ENCODE assay signal across 3 cellular contexts in the genomic region with DNA sequence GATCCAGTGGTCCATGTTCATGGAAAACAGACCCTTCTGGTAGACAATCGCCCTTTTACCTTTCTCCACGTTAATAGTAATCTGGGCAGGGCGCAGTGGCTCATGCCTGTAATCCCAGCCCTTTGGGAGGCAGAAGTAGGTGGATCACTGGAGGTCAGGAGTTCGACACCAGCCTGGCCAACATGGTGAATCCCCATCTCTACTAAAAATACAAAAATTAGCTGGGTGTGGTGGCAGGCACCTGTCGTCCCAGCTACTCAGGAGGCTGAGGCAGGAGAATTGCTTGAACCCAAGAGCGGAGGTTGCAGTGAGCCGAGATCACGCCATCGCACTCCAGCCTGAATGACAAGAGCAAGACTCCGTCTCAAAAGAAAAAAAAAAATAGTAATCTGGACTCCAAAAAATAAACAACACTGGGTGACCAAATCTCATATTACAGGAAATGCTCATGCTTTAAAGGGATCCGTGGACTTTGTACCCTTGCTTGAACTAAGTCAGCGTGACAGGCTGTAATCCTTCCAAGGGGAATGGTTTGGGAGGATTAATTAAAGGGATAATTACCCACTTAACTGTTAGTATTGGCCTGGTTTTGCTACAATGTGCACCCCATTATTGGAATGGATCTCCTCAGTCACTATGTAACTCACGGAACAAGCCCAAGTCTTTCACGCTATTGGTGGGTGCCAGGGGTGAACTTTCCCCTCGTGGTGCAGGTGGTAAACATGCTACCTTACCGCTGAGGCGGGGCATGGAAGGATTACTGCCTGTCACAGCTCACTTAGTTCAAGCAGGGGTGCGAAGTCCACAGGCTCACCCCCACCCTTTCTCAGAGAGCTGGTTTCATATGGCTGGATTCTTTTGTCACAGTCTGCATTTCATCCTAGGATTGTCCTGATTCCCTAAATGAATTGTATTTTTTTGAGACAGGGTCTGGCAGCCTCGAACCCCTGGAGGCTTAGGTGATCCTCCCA.
A peak's percentile ranks its signal among the peaks of the same experiment; 100 is the strongest.
TF ChIP-seq lines count a peak whose summit lies in the region.

No MANE protein-coding gene starts in this region.

TF ChIP-seq in SK-N-SH treated with all-trans-retinoic acid at 6 μM for 48 hours, 23 proteins besides CTCF, POLR2A, EP300 and RAD21 (continued from another document):
- no peak for TF ChIP-seq GLIS3 (CRISPR knock-in tag; IDR thresholded peaks at IDR 0.05)
- TF ChIP-seq PPARA (CRISPR knock-in tag; IDR thresholded peaks at IDR 0.05; ENCODE audit: borderline replicate concordance), result no peak

TF ChIP-seq in SK-N-SH, 30 proteins besides CTCF, POLR2A, EP300 and RAD21 (continued from another document):
- TF ChIP-seq, protein P1, sequence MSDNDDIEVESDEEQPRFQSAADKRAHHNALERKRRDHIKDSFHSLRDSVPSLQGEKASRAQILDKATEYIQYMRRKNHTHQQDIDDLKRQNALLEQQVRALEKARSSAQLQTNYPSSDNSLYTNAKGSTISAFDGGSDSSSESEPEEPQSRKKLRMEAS (IDR thresholded peaks at IDR 0.05; ENCODE audit: low read depth), result no peak
- TF ChIP-seq NRF1 (IDR thresholded peaks at IDR 0.05; ENCODE audit: low read depth, low read length) (no peak), RFX5 (IDR thresholded peaks at IDR 0.05; ENCODE audit: low read length) (no peak), GATA2 (CRISPR knock-in tag; IDR thresholded peaks at IDR 0.05) (no peak)
TF ChIP-seq in SK-N-SH: peak in this region for 0.

TF ChIP-seq in HepG2, 621 proteins besides CTCF, POLR2A, EP300 and RAD21 (continues in another document):
- TF ChIP-seq GABPA (IDR thresholded peaks at IDR 0.05; ENCODE audit: low read depth, low read length) (no peak), GABPA (CRISPR knock-in tag; IDR thresholded peaks at IDR 0.05; ENCODE audit: low read depth) (peak; percentile 71), SOX5 (CRISPR knock-in tag; IDR thresholded peaks at IDR 0.05; ENCODE audit: borderline replicate concordance) (peak; percentile 78; the same call in 1 of the 2 replicates), ZNF280D (CRISPR knock-in tag; IDR thresholded peaks at IDR 0.05) (peak; percentile 98), RFX3 (CRISPR knock-in tag; IDR thresholded peaks at IDR 0.05) (peak; percentile 44; the same call in 1 of the 2 replicates), ZNF207 (IDR thresholded peaks at IDR 0.05; ENCODE audit: borderline replicate concordance) (no peak), SCMH1 (CRISPR knock-in tag; IDR thresholded peaks at IDR 0.05; ENCODE audit: borderline replicate concordance) (no peak), YY1 (IDR thresholded peaks at IDR 0.05; ENCODE audit: insufficient read depth, insufficient replicate concordance, low read depth, low read length) (peak; percentile 7), ZNF432 (CRISPR knock-in tag; IDR thresholded peaks at IDR 0.05; ENCODE audit: borderline replicate concordance) (no peak), ZNF143 (CRISPR knock-in tag; IDR thresholded peaks at IDR 0.05) (peak; percentile 49; the same call in 1 of the 2 replicates), ZNF747 (CRISPR knock-in tag; IDR thresholded peaks at IDR 0.05; ENCODE audit: borderline replicate concordance) (peak; percentile 72; the same call in 1 of the 2 replicates), ZNF256 (CRISPR knock-in tag; conservative IDR thresholded peaks at IDR 0.05) (peak; percentile 75; the same call in 1 of the 2 replicates), GLI4 (CRISPR knock-in tag; IDR thresholded peaks at IDR 0.05; ENCODE audit: borderline replicate concordance) (0 out of 2 replicates have a peak, but pooled peaks have one; percentile 52), NFYC (CRISPR knock-in tag; IDR thresholded peaks at IDR 0.05) (peak; percentile 77), SIN3B (IDR thresholded peaks at IDR 0.05; ENCODE audit: low read length) (no peak), ZFYVE20 (CRISPR knock-in tag; IDR thresholded peaks at IDR 0.05; ENCODE audit: borderline replicate concordance, low read depth) (no peak), ZBTB33 (CRISPR knock-in tag; IDR thresholded peaks at IDR 0.05) (peak; percentile 65; the same call in 1 of the 2 replicates), XBP1 (CRISPR knock-in tag; IDR thresholded peaks at IDR 0.05) (no peak), CREB3 (CRISPR knock-in tag; IDR thresholded peaks at IDR 0.05) (peak; percentile 62; the same call in 1 of the 2 replicates), PITX1 (CRISPR knock-in tag; IDR thresholded peaks at IDR 0.05) (peak; percentile 99), HES4 (CRISPR knock-in tag; IDR thresholded peaks at IDR 0.05; ENCODE audit: borderline replicate concordance) (0 out of 2 replicates have a peak, but pooled peaks have one; percentile 40), MLLT10 (CRISPR knock-in tag; IDR thresholded peaks at IDR 0.05) (no peak), ZFP90 (CRISPR knock-in tag; IDR thresholded peaks at IDR 0.05; ENCODE audit: borderline replicate concordance) (peak; percentile 33; the same call in 1 of the 2 replicates), ZNF460 (CRISPR knock-in tag; IDR thresholded peaks at IDR 0.05; ENCODE audit: borderline replicate concordance) (peak; percentile 71; the same call in 1 of the 2 replicates), BRD4 (CRISPR knock-in tag; IDR thresholded peaks at IDR 0.05) (peak; percentile 85; the same call in 1 of the 2 replicates), NAIF1 (CRISPR knock-in tag; IDR thresholded peaks at IDR 0.05; ENCODE audit: borderline replicate concordance) (peak; percentile 73; the same call in 1 of the 2 replicates), ZNF562 (CRISPR knock-in tag; IDR thresholded peaks at IDR 0.05; ENCODE audit: borderline replicate concordance) (no peak), CREBL2 (CRISPR knock-in tag; IDR thresholded peaks at IDR 0.05; ENCODE audit: borderline replicate concordance) (no peak), IRF9 (CRISPR knock-in tag; IDR thresholded peaks at IDR 0.05; ENCODE audit: borderline replicate concordance) (peak; percentile 92), PHF20 (CRISPR knock-in tag; IDR thresholded peaks at IDR 0.05) (peak; percentile 69; the same call in 1 of the 2 replicates), ZNF20 (CRISPR knock-in tag; IDR thresholded peaks at IDR 0.05) (no peak), CHCHD3 (CRISPR knock-in tag; IDR thresholded peaks at IDR 0.05) (no peak; the same call in 1 of the 2 replicates), ZNF780A (CRISPR knock-in tag; IDR thresholded peaks at IDR 0.05) (no peak), AHR (CRISPR knock-in tag; IDR thresholded peaks at IDR 0.05) (peak; percentile 25), ZNF383 (CRISPR knock-in tag; IDR thresholded peaks at IDR 0.05; ENCODE audit: borderline replicate concordance) (0 out of 2 replicates have a peak, but pooled peaks have one; percentile 97), ZNF3 (CRISPR knock-in tag; IDR thresholded peaks at IDR 0.05) (no peak), ARID2 (CRISPR knock-in tag; IDR thresholded peaks at IDR 0.05; ENCODE audit: borderline replicate concordance) (no peak), ZNF260 (CRISPR knock-in tag; IDR thresholded peaks at IDR 0.05; ENCODE audit: borderline replicate concordance, low read depth) (no peak), PAX8 (CRISPR knock-in tag; IDR thresholded peaks at IDR 0.05; ENCODE audit: borderline replicate concordance) (no peak; the same call in 1 of the 2 replicates)
- TF ChIP-seq, protein P2, sequence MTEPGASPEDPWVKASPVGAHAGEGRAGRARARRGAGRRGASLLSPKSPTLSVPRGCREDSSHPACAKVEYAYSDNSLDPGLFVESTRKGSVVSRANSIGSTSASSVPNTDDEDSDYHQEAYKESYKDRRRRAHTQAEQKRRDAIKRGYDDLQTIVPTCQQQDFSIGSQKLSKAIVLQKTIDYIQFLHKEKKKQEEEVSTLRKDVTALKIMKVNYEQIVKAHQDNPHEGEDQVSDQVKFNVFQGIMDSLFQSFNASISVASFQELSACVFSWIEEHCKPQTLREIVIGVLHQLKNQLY (CRISPR knock-in tag; IDR thresholded peaks at IDR 0.05), result peak; percentile 99
- TF ChIP-seq, protein P3, sequence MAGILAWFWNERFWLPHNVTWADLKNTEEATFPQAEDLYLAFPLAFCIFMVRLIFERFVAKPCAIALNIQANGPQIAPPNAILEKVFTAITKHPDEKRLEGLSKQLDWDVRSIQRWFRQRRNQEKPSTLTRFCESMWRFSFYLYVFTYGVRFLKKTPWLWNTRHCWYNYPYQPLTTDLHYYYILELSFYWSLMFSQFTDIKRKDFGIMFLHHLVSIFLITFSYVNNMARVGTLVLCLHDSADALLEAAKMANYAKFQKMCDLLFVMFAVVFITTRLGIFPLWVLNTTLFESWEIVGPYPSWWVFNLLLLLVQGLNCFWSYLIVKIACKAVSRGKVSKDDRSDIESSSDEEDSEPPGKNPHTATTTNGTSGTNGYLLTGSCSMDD (CRISPR knock-in tag; IDR thresholded peaks at IDR 0.05), result no peak
- TF ChIP-seq, protein P4, sequence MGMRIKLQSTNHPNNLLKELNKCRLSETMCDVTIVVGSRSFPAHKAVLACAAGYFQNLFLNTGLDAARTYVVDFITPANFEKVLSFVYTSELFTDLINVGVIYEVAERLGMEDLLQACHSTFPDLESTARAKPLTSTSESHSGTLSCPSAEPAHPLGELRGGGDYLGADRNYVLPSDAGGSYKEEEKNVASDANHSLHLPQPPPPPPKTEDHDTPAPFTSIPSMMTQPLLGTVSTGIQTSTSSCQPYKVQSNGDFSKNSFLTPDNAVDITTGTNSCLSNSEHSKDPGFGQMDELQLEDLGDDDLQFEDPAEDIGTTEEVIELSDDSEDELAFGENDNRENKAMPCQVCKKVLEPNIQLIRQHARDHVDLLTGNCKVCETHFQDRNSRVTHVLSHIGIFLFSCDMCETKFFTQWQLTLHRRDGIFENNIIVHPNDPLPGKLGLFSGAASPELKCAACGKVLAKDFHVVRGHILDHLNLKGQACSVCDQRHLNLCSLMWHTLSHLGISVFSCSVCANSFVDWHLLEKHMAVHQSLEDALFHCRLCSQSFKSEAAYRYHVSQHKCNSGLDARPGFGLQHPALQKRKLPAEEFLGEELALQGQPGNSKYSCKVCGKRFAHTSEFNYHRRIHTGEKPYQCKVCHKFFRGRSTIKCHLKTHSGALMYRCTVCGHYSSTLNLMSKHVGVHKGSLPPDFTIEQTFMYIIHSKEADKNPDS (CRISPR knock-in tag; IDR thresholded peaks at IDR 0.05), result peak; percentile 99
- TF ChIP-seq, protein P5, sequence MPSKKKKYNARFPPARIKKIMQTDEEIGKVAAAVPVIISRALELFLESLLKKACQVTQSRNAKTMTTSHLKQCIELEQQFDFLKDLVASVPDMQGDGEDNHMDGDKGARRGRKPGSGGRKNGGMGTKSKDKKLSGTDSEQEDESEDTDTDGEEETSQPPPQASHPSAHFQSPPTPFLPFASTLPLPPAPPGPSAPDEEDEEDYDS (CRISPR knock-in tag; IDR thresholded peaks at IDR 0.05), result peak; percentile 71
- TF ChIP-seq, protein P6, sequence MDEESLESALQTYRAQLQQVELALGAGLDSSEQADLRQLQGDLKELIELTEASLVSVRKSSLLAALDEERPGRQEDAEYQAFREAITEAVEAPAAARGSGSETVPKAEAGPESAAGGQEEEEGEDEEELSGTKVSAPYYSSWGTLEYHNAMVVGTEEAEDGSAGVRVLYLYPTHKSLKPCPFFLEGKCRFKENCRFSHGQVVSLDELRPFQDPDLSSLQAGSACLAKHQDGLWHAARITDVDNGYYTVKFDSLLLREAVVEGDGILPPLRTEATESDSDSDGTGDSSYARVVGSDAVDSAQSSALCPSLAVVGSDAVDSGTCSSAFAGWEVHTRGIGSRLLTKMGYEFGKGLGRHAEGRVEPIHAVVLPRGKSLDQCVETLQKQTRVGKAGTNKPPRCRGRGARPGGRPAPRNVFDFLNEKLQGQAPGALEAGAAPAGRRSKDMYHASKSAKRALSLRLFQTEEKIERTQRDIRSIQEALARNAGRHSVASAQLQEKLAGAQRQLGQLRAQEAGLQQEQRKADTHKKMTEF (CRISPR knock-in tag; IDR thresholded peaks at IDR 0.05), result peak; percentile 97
